8 cellular contexts compared by ENCODE assay signal in genomic region chr4:10164877-10165283, GRCh38. TPM values are rescaled to one million over a fixed set of nuclear protein-coding genes. Genes with fewer than 3 reads are reported as not detected.
DNase-seq lines count a peak whose midpoint lies in the region; ATAC-seq, FAIRE-seq and TF ChIP-seq lines count a peak whose summit lies in the region.

No MANE protein-coding gene starts in this region.

- FAIRE-seq in GM12878 (lab: Jason Lieb, UNC): no peak

- intact Hi-C loops in GM12878 (cut with micrococcal nuclease; ENCODE audit: unreplicated experiment): no loop called here

- H3K27me3 ChIP-seq in GM12878 (replicated peaks in 1 of 2; ENCODE audit: control insufficient read depth in 2 of 2, insufficient read depth in 2 of 2, low read length in 1 of 2): no peaks in the 10 kb centered on the region

- ATAC-seq in GM12878 (no peak), GM21619 (IDR thresholded peaks at IDR 0.05; ENCODE audit: unreplicated experiment) (no peak), GM21529 (IDR thresholded peaks at IDR 0.05; ENCODE audit: unreplicated experiment) (no peak)

- no peaks in the 10 kb centered on the region for H3K9me3 ChIP-seq in GM12878 (replicated peaks; ENCODE audit: control insufficient read depth, insufficient read depth, low read length)

- no peaks in the 10 kb centered on the region for H3K79me2 ChIP-seq in GM12878 (ENCODE audit: control insufficient read depth, insufficient read depth, low read length)

- no peak overlapping the region for H3K27ac ChIP-seq in GM12878 (ENCODE audit: control insufficient read depth, insufficient read depth)

- no peak for TF ChIP-seq EP300 in GM12878 (IDR thresholded peaks at IDR 0.05; ENCODE audit: borderline replicate concordance in 1 of 2, control insufficient read depth in 1 of 2, low read depth in 2 of 2, low read length in 2 of 2)

- H3K4me3 ChIP-seq in GM12878: no peak overlapping the region

- SMC1A ChIA-PET in GM12878 (lab: Charles Lee; ENCODE audit: uncharacterized antibody, unreplicated experiment): interaction anchor here (0.7 to 4.0 kb wide), 8 partner anchors 11 to 386 kb away, joined by 3 to 28 read pairs (median 3); no protein-coding TSS in a partner anchor

- H3K4me1 ChIP-seq in GM12878 (ENCODE audit: control insufficient read depth, insufficient read depth, low read length): no peaks in the 10 kb centered on the region

- TF ChIP-seq RAD21 in GM12878 (IDR thresholded peaks at IDR 0.05; ENCODE audit: insufficient read depth, low read depth, low read length): peak; percentile 60

- H3K4me2 ChIP-seq in GM12878 (ENCODE audit: control insufficient read depth, insufficient read depth): no peak overlapping the region

- no peak for TF ChIP-seq POLR2A in GM12878 (IDR thresholded peaks at IDR 0.05; ENCODE audit: low read depth, low read length)

- BruUV-seq in GM12878 (replicated peaks; lab: Mats Ljungman, UMichigan): no TSS peak

- TF ChIP-seq CTCF in GM12878 (IDR thresholded peaks at IDR 0.05 in 2 of 3, conservative IDR thresholded peaks at IDR 0.05 in 1 of 3; ENCODE audit: control insufficient read depth in 2 of 3, extremely low read depth in 1 of 3, insufficient read depth in 1 of 3, low read depth in 3 of 3, low read length in 3 of 3): peak; percentile 60 to 63 (median 61)

- no peaks in the 10 kb centered on the region for H4K20me1 ChIP-seq in GM12878 (ENCODE audit: control insufficient read depth, insufficient read depth)

- POLR2A ChIA-PET in GM12878 (lab: Charles Lee): no interaction called here

- 10% methylated on average over 3 of the region's 3 CpGs for WGBS in GM12878 (ENCODE audit: insufficient coverage, insufficient replicate concordance, low lambda C conversion rate, missing lambda C conversion rate)

- no peaks in the 10 kb centered on the region for H3K36me3 ChIP-seq in GM12878 (ENCODE audit: control insufficient read depth in 2 of 2, insufficient read depth in 2 of 2, low read length in 1 of 2)

- no peak overlapping the region for H3K9ac ChIP-seq in GM12878 (ENCODE audit: control insufficient read depth, insufficient read depth, low read length)

- RAD21 ChIA-PET in GM12878 (lab: Charles Lee; ENCODE audit: unreplicated experiment): interaction anchor here (0.9 to 3.8 kb wide), 6 partner anchors 47 to 384 kb away, joined by 3 to 16 read pairs (median 4); no protein-coding TSS in a partner anchor

- peak; percentile 3 for DNase-seq in NCI-H510A treated with DMSO at 0.1 percent for 48 hours (lab: John Stamatoyannopoulos, UW)
- no peak for DNase-seq in NCI-H510A (lab: John Stamatoyannopoulos, UW)
- DNase-seq in M059J (ENCODE audit: low read depth): peak; percentile 65
- DNase-seq in GM12878 (ENCODE audit: low read depth, low spot score): no peak
- peak; percentile 36 for DNase-seq in kidney glomerular epithelial cell (lab: John Stamatoyannopoulos, UW)
- DNase-seq in SW 1271 (lab: John Stamatoyannopoulos, UW): no peak

- CTCF ChIA-PET in GM12878 (lab: Yijun Ruan, JAX): interaction anchor here (0.9 to 4.2 kb wide), 16 partner anchors 10 to 390 kb away, joined by 3 to 47 read pairs (median 4); no protein-coding TSS in a partner anchor

- no peak overlapping the region for H2AFZ ChIP-seq in GM12878 (ENCODE audit: control insufficient read depth, low read depth, low read length)

- in situ Hi-C loops in GM12878 (cut with MboI): loop anchor here (5.0 to 10.0 kb wide), 2 partner anchors 240 to 382 kb away; no protein-coding TSS in a partner anchor

TF ChIP-seq in GM12878, 131 proteins besides CTCF, POLR2A, EP300 and RAD21:
- TF ChIP-seq RFX5 (IDR thresholded peaks at IDR 0.05; ENCODE audit: low read depth, low read length) (no peak), HDGF (IDR thresholded peaks at IDR 0.05) (no peak), SMC3 (IDR thresholded peaks at IDR 0.05; ENCODE audit: borderline replicate concordance, low read length) (peak; percentile 56), RUNX3 (IDR thresholded peaks at IDR 0.05; ENCODE audit: low read length) (peak; percentile 42)

RNA-seq across cellular contexts. Expression of gene WDR1, which starts 48.3 kb away (rescaled TPM):
- 322 and 407 TPM in 2 replicates for total RNA-seq in M059J (2014; rRNA removed; shearing (Covaris generic))
- 70.7 and 75.4 TPM in 2 replicates for total RNA-seq in GM12878 (2013; cell fraction: nucleolus; rRNA removed)
- total RNA-seq in GM12878 (2014; rRNA removed) (250 and 290 TPM in 2 replicates), GM12878 (2014; rRNA removed; fragmentation: Illumina TruSeq; extraction: Trizol) (202 and 221 TPM in 2 replicates), GM12878 (2021) (397 and 420 TPM in 2 replicates)
- 99.8 TPM for polyA plus RNA-seq in GM12878 (2011; ENCODE audit: low read depth)
- polyA plus RNA-seq in GM12878 (2011; rRNA removed) (297 and 322 TPM in 2 replicates), GM12878 (2014; fragmentation: Illumina TruSeq; extraction: Trizol) (289 and 325 TPM in 2 replicates), GM12878 (2014; fragmentation: Nextera tagmentation; extraction: Ambion mirVana) (10 to 100 TPM; 28.5 to 57.1 TPM), GM12878 (2014; rRNA removed) (276 and 292 TPM in 2 replicates), GM12878 (2016; fragmentation: Nextera tagmentation; extraction: Ambion mirVana) (100 to 1,000 TPM; 334 to 348 TPM)
- polyA plus RNA-seq in GM12878 (2011; cell fraction: cytosol; rRNA removed): 401 and 501 TPM in 2 replicates
- 291 and 412 TPM in 2 replicates for polyA plus RNA-seq in GM12878 (2011; cell fraction: nucleus; rRNA removed)
- polyA plus RNA-seq in GM12878 (2012): 164 and 182 TPM in 2 replicates
- polyA minus RNA-seq in GM12878 (2011; rRNA and poly(A)+ RNA removed): 278 and 351 TPM in 2 replicates
- 100.0 and 127 TPM in 2 replicates for polyA minus RNA-seq in GM12878 (2011; cell fraction: cytosol; rRNA and poly(A)+ RNA removed)
- 60.9 and 119 TPM in 2 replicates for polyA minus RNA-seq in GM12878 (2011; cell fraction: nucleus; rRNA and poly(A)+ RNA removed)

Comparison
In these comparisons a context has a peak if more than half of its experiments do, and no peak if none do; other contexts are left out.
1. DNase-seq: peak in NCI-H510A treated with DMSO at 0.1 percent for 48 hours (single experiment), M059J (single experiment) and kidney glomerular epithelial cell (single experiment); none in NCI-H510A (single experiment), GM12878 (single experiment) and SW 1271 (0 of 2).